ENCODE assay signal across 19 cellular contexts in genomic region chr2:159683804-159684203, GRCh38. TPM values are rescaled to one million over a fixed set of nuclear protein-coding genes. Genes with fewer than 3 reads are reported as not detected.
DNase-seq lines count a peak whose midpoint lies in the region; ATAC-seq, FAIRE-seq and TF ChIP-seq lines count a peak whose summit lies in the region.
"Had no signal": no experiment of that assay in that cellular context is flagged by ENCODE, and none has a peak within 500 bp of the region (broad histone marks: within the 10 kb centered on the region; RNA-seq: fewer than 3 reads in every experiment).

No MANE protein-coding gene starts in this region.

- H3K4me1 Mint-ChIP-seq in osteocyte (ENCODE audit: unreplicated experiment), result peaks cover 14% of the 10 kb centered on the region

- H3K9me3 Mint-ChIP-seq in osteocyte (ENCODE audit: unreplicated experiment), result no peaks in the 10 kb centered on the region

- H2BK15ac ChIP-seq in mesendoderm (replicated peaks; ENCODE audit: low read depth), result no peak overlapping the region

- H3K56ac ChIP-seq in mesendoderm (ENCODE audit: low read length), result no peak overlapping the region

- H3K9me3 ChIP-seq in PC-3 (ENCODE audit: low read length), result no peaks in the 10 kb centered on the region

- H2BK5ac ChIP-seq in mesendoderm (ENCODE audit: low read length), result no peak overlapping the region

- H3K36me3 Mint-ChIP-seq in osteocyte (ENCODE audit: unreplicated experiment), result no peaks in the 10 kb centered on the region

- no peak overlapping the region for H2AFZ ChIP-seq in PC-3 (ENCODE audit: low read length)

- no peak overlapping the region for H3K4me3 ChIP-seq in PC-3 (ENCODE audit: low read length)
- no peak overlapping the region for H3K4me3 ChIP-seq in choroid plexus epithelial cell (ENCODE audit: low read depth, low read length)
- no peak overlapping the region for H3K4me3 ChIP-seq in mesendoderm (ENCODE audit: low read length)
- H3K4me3 ChIP-seq: K562 had no signal

- H3K79me2 ChIP-seq in PC-3 (ENCODE audit: low read length), result no peaks in the 10 kb centered on the region
- H3K79me2 ChIP-seq in mesendoderm (ENCODE audit: control insufficient read depth, insufficient read depth, low read length), result no peaks in the 10 kb centered on the region

- H4K5ac ChIP-seq in mesendoderm (ENCODE audit: low read length), result no peak overlapping the region

- H3K9me2 ChIP-seq in PC-3 (replicated peaks; ENCODE audit: low read length), result no peaks in the 10 kb centered on the region

- H3K4me2 ChIP-seq in PC-3 (ENCODE audit: low read length), result peak overlapping the region; percentile 46; the same call in 1 of the 2 replicates
- H3K4me2 ChIP-seq in mesendoderm (ENCODE audit: low read length), result no peak overlapping the region

- FAIRE-seq in H54 (lab: Jason Lieb, UNC), result peak; percentile 58
- FAIRE-seq: K562 had no signal

- POLR2A ChIA-PET in PC-3 (lab: Charles Lee; ENCODE audit: unreplicated experiment), result no interaction called here

- no peak for TF ChIP-seq POLR2A in H54 (IDR thresholded peaks at IDR 0.05; ENCODE audit: low read depth, low read length)

- H3K4ac ChIP-seq in mesendoderm (ENCODE audit: low read depth, low read length), result no peak overlapping the region

- H3K23ac ChIP-seq in mesendoderm (ENCODE audit: low read length), result no peak overlapping the region

- no peak for TF ChIP-seq CTCF in PC-3 (conservative IDR thresholded peaks at IDR 0.05; ENCODE audit: low read depth, low read length)
- no peak for TF ChIP-seq CTCF in choroid plexus epithelial cell (conservative IDR thresholded peaks at IDR 0.05; ENCODE audit: low read depth, low read length)
- TF ChIP-seq CTCF in osteocyte (IDR thresholded peaks at IDR 0.05), result no peak

- no peak overlapping the region for H2BK120ac ChIP-seq in mesendoderm (ENCODE audit: low read depth, low read length)

- no CpG with 5 or more reads among the region's 1 CpG for WGBS in mesendoderm (ENCODE audit: extremely low coverage, insufficient coverage, low lambda C conversion rate)

- no peak overlapping the region for H3K4me3 Mint-ChIP-seq in osteocyte (ENCODE audit: unreplicated experiment)

- H3K27ac Mint-ChIP-seq in osteocyte (ENCODE audit: unreplicated experiment), result peak overlapping the region; percentile 25

- BruUV-seq in PC-3 (replicated peaks; lab: Mats Ljungman, UMichigan), result no TSS peak

- H3K4me1 ChIP-seq in PC-3 (ENCODE audit: insufficient read depth, low read length) (peaks cover 14% of the 10 kb centered on the region), mesendoderm (ENCODE audit: control insufficient read depth, low read depth, low read length) (no peaks in the 10 kb centered on the region)

- H3K27ac ChIP-seq in PC-3 (ENCODE audit: low read length), result no peak overlapping the region
- H3K27ac ChIP-seq in mesendoderm (ENCODE audit: low read depth, low read length), result no peak overlapping the region
- H3K27ac ChIP-seq in caudate nucleus (ENCODE audit: low read depth, low read length), result no peak overlapping the region
- H3K27ac ChIP-seq: C4-2B, RWPE1 had no signal

- H3K79me1 ChIP-seq in mesendoderm (ENCODE audit: low read length), result no peaks in the 10 kb centered on the region

- no peak for ATAC-seq in PC-3
- ATAC-seq: K562 had no signal

- H3K27me3 Mint-ChIP-seq in osteocyte (ENCODE audit: unreplicated experiment), result no peaks in the 10 kb centered on the region

- CTCF ChIA-PET in PC-3 (lab: Charles Lee), result no interaction called here

- no peaks in the 10 kb centered on the region for H3K36me3 ChIP-seq in PC-3 (ENCODE audit: low read depth, low read length)
- no peaks in the 10 kb centered on the region for H3K36me3 ChIP-seq in mesendoderm (ENCODE audit: control insufficient read depth, insufficient read depth, low read length)

- no peak overlapping the region for H3K18ac ChIP-seq in mesendoderm (ENCODE audit: low read length)

- H2AK5ac ChIP-seq in mesendoderm (ENCODE audit: low read length), result no peak overlapping the region

- no peak overlapping the region for H4K8ac ChIP-seq in mesendoderm (ENCODE audit: low read depth, low read length)

- no peak for DNase-seq in H54 (ENCODE audit: insufficient read length, low spot score)
- no peak for DNase-seq in PC-3
- peak; percentile 26 for DNase-seq in choroid plexus epithelial cell (ENCODE audit: low read depth)
- DNase-seq in osteocyte (ENCODE audit: extremely low spot score, unreplicated experiment), result no peak
- DNase-seq in mesendoderm, result no peak
- no peak for DNase-seq in caudate nucleus (lab: John Stamatoyannopoulos, UW)
- no peak for DNase-seq in NCI-H69 (lab: John Stamatoyannopoulos, UW)
- no peak for DNase-seq in GM19240 (ENCODE audit: insufficient read length, low spot score)
- DNase-seq: ACHN, AML-193, DMS 273 treated with DMSO at 0.1 percent for 48 hours, GDM1, NCI-H1105 treated with DMSO at 0.1 percent for 48 hours, NCI-H1694, NCI-H2081 treated with DMSO at 0.1 percent for 48 hours, NCI-H748 treated with DMSO at 0.1 percent for 48 hours had no signal

- H3K9ac ChIP-seq in PC-3 (ENCODE audit: low read length), result no peak overlapping the region
- no peak overlapping the region for H3K9ac ChIP-seq in mesendoderm (ENCODE audit: low read length)

- H4K20me1 ChIP-seq in PC-3 (ENCODE audit: low read length), result no peaks in the 10 kb centered on the region

- intact Hi-C loops in PC-3 (cut with micrococcal nuclease), result no loop called here

- no peaks in the 10 kb centered on the region for H3F3A ChIP-seq in PC-3 (ENCODE audit: low read length, unreplicated experiment)

- H3K27me3 ChIP-seq in PC-3 (ENCODE audit: low read length) (no peaks in the 10 kb centered on the region), mesendoderm (ENCODE audit: insufficient read depth, low read length, poor library complexity) (no peaks in the 10 kb centered on the region)

RNA-seq across cellular contexts. Expression of gene MARCHF7, which starts 28.5 kb away (rescaled TPM):
- total RNA-seq in PC-3 (2014; rRNA removed), result 53.2 and 84.3 TPM in 2 replicates
- 89.5 and 92.8 TPM in 2 replicates for total RNA-seq in osteocyte
- 95.2 TPM for polyA plus RNA-seq in mesendoderm (2013, experiment 1 of 2)
- 92.7 TPM for polyA plus RNA-seq in mesendoderm (2013, experiment 2 of 2)
